In the genomic region with DNA sequence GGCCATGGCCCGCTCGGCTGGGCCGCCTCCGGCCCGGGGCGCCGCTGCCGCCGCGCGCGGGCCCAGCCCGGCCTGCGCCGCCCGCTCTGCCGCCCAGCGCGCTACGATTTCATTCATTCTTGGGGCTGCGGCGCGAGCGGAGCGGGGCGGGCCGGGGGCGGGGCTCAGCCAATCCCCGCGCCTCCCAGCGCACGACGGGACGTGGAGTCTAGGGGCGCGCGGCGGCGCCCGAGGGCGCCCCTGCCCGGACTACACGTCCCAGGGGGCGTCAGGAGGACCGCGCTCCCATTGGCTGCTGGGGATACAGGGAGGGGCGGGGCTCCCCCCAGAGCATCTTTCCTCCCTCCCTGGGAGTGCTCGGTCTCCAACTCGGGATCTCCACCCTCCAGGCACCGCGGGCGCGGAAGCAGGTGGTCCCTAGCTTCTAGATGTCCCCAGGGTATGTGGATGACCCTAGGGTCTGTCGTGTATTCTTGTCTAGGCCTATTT, we compare ENCODE assay signal across 8 cellular contexts. TPM values are rescaled to one million over a fixed set of nuclear protein-coding genes. Genes with fewer than 3 reads are reported as not detected.
DNase-seq lines count a peak whose midpoint lies in the region; ATAC-seq, FAIRE-seq and TF ChIP-seq lines count a peak whose summit lies in the region.

No MANE protein-coding gene starts in this region.

- peak overlapping the region; percentile 50 for H3K4me3 Mint-ChIP-seq in progenitor cell of endocrine pancreas (ENCODE audit: low read depth)

- peaks cover 50% of the 10 kb centered on the region for H3K27me3 Mint-ChIP-seq in progenitor cell of endocrine pancreas

- no peak for ATAC-seq in GM21447 (IDR thresholded peaks at IDR 0.05; ENCODE audit: unreplicated experiment)

- peak; percentile 55 for TF ChIP-seq POLR2A in Raji (IDR thresholded peaks at IDR 0.05; ENCODE audit: insufficient read depth, low read depth, low read length)

- TF ChIP-seq CTCF in progenitor cell of endocrine pancreas (IDR thresholded peaks at IDR 0.05; ENCODE audit: unreplicated experiment): peak; percentile 7

- peak overlapping the region; percentile 58 for H3K4me3 ChIP-seq in Jurkat, Clone E6-1 (ENCODE audit: low read length)

- FAIRE-seq in GM19239 (lab: Jason Lieb, UNC): peak; percentile 62

- no peaks in the 10 kb centered on the region for H3K36me3 Mint-ChIP-seq in progenitor cell of endocrine pancreas (ENCODE audit: insufficient read depth)

- no peaks in the 10 kb centered on the region for H3K9me3 Mint-ChIP-seq in progenitor cell of endocrine pancreas (ENCODE audit: low read depth)

- peaks cover 10% of the 10 kb centered on the region for H3K4me1 Mint-ChIP-seq in progenitor cell of endocrine pancreas (ENCODE audit: low read depth)

- DNase-seq in AG08396 (ENCODE audit: low spot score): peak; percentile 96
- peak; percentile 87 for DNase-seq in GM19239 (ENCODE audit: insufficient read length, low spot score)
- DNase-seq in Jurkat, Clone E6-1 (ENCODE audit: low read depth, low spot score): peak; percentile 88
- peak; percentile 88 for DNase-seq in activated effector memory CD4-positive, alpha-beta T cell treated with anti-CD3 and anti-CD28 coated beads, Interleukin-2, amount 50 U/mL, for 16 hours
- peak; percentile 92 for DNase-seq in germinal center (ENCODE audit: low spot score)
- DNase-seq in progenitor cell of endocrine pancreas (ENCODE audit: low spot score, unreplicated experiment): peak; percentile 55

- H3K27ac Mint-ChIP-seq in progenitor cell of endocrine pancreas: no peak overlapping the region

RNA-seq across cellular contexts. Expression of a gene that starts 5.6 kb away (rescaled TPM):
- polyA plus RNA-seq in Jurkat, Clone E6-1 (2012; ENCODE audit: insufficient read depth, insufficient read length): 8.7 TPM
- total RNA-seq in progenitor cell of endocrine pancreas: 4.8 and 4.9 TPM in 2 replicates

RNA-seq across cellular contexts. Expression of a gene that starts 26.5 kb away (rescaled TPM):
- polyA plus RNA-seq in Jurkat, Clone E6-1 (2012; ENCODE audit: insufficient read depth, insufficient read length): not detected
- 15.2 and 17.2 TPM in 2 replicates for total RNA-seq in progenitor cell of endocrine pancreas

RNA-seq across cellular contexts. Expression of a gene that starts 34.7 kb away (rescaled TPM):
- 160 TPM for polyA plus RNA-seq in Jurkat, Clone E6-1 (2012; ENCODE audit: insufficient read depth, insufficient read length)
- 519 and 559 TPM in 2 replicates for total RNA-seq in progenitor cell of endocrine pancreas
